In genomic region chr17:28646039-28646754, GRCh38 we compare ENCODE assay signal across 8 cellular contexts. TPM values are rescaled to one million over a fixed set of nuclear protein-coding genes. Genes with fewer than 3 reads are reported as not detected.
DNase-seq lines count a peak whose midpoint lies in the region; ATAC-seq and TF ChIP-seq lines count a peak whose summit lies in the region.

No MANE protein-coding gene starts in this region.

- peak overlapping the region; percentile 95 for H3K27ac ChIP-seq in lower lobe of right lung
- peak overlapping the region; percentile 83 to 84 for H3K27ac ChIP-seq in thoracic aorta

- peak overlapping the region; percentile 94 for H3K27ac Mint-ChIP-seq in activated CD4-positive, alpha-beta T cell treated with anti-CD3 and anti-CD28 coated beads, Interleukin-2, amount 10 ng/mL, durations not matched to agents 7 days and 5 days

- H3K4me3 ChIP-seq in adipocyte (ENCODE audit: low read length) (peak overlapping the region; percentile 95), lower lobe of right lung (peak overlapping the region; percentile 88), thoracic aorta (peak overlapping the region; percentile 96)

- H3K36me3 ChIP-seq in adipocyte (ENCODE audit: control insufficient read depth, insufficient read depth, low read length, severe bottlenecking) (peaks cover 41% of the 10 kb centered on the region), lower lobe of right lung (peaks cover 54% of the 10 kb centered on the region), thoracic aorta (peaks cover 25% of the 10 kb centered on the region)

- H3K9ac ChIP-seq in adipocyte (ENCODE audit: low read length) = peak overlapping the region; percentile 91

- DNase-seq in activated CD4-positive, alpha-beta T cell treated with anti-CD3 and anti-CD28 coated beads, Interleukin-2, amount 10 ng/mL, durations not matched to agents 7 days and 5 days = no peak
- no peak for DNase-seq in activated CD4-positive, alpha-beta T cell treated with anti-CD3 and anti-CD28 coated beads for 4 hours
- no peak for DNase-seq in adipocyte (ENCODE audit: low read depth)
- no peak for DNase-seq in lower lobe of right lung
- no peak for DNase-seq in thoracic aorta (ENCODE audit: low spot score)
- no peak for DNase-seq in stimulated activated CD4-positive, alpha-beta T cell treated with anti-CD3 and anti-CD28 coated beads, Interleukin-12 subunit alpha, Interleukin-12 subunit beta, amount 100 ng/mL, for 4 hours

- peaks cover 43% of the 10 kb centered on the region for H3K36me3 Mint-ChIP-seq in activated CD4-positive, alpha-beta T cell treated with anti-CD3 and anti-CD28 coated beads, Interleukin-2, amount 10 ng/mL, durations not matched to agents 7 days and 5 days (ENCODE audit: low read depth)

- POLR2A ChIA-PET in activated CD4-positive, alpha-beta T cell treated with anti-CD3 and anti-CD28 coated beads, Interleukin-2, amount 10 ng/mL, durations not matched to agents 7 days and 5 days (lab: Charles Lee) = no interaction called here

- H3K9me3 Mint-ChIP-seq in activated CD4-positive, alpha-beta T cell treated with anti-CD3 and anti-CD28 coated beads, Interleukin-2, amount 10 ng/mL, durations not matched to agents 7 days and 5 days = no peaks in the 10 kb centered on the region

- no peaks in the 10 kb centered on the region for H3K27me3 Mint-ChIP-seq in activated CD4-positive, alpha-beta T cell treated with anti-CD3 and anti-CD28 coated beads, Interleukin-2, amount 10 ng/mL, durations not matched to agents 7 days and 5 days

- TF ChIP-seq CTCF in lower lobe of right lung (IDR thresholded peaks at IDR 0.05) = no peak
- no peak for TF ChIP-seq CTCF in thoracic aorta (IDR thresholded peaks at IDR 0.05)

- ATAC-seq in lower lobe of right lung (no peak), thoracic aorta (ENCODE audit: insufficient number of reproducible peaks, low FRiP score, low read depth) (no peak), GM18511 (IDR thresholded peaks at IDR 0.05; ENCODE audit: unreplicated experiment) (no peak), HG02759 (IDR thresholded peaks at IDR 0.05; ENCODE audit: unreplicated experiment) (no peak)

- H3K4me1 Mint-ChIP-seq in activated CD4-positive, alpha-beta T cell treated with anti-CD3 and anti-CD28 coated beads, Interleukin-2, amount 10 ng/mL, durations not matched to agents 7 days and 5 days = peaks cover 37% of the 10 kb centered on the region

- no peaks in the 10 kb centered on the region for H3K27me3 ChIP-seq in adipocyte (replicated peaks; ENCODE audit: control insufficient read depth, insufficient read depth, low read length)
- H3K27me3 ChIP-seq in lower lobe of right lung (ENCODE audit: low read depth) = no peaks in the 10 kb centered on the region
- no peaks in the 10 kb centered on the region for H3K27me3 ChIP-seq in thoracic aorta (replicated peaks; ENCODE audit: insufficient read depth)

- CTCF ChIA-PET in activated CD4-positive, alpha-beta T cell treated with anti-CD3 and anti-CD28 coated beads, Interleukin-2, amount 10 ng/mL, durations not matched to agents 7 days and 5 days (lab: Charles Lee) = interaction anchor here (0.8 to 4.3 kb wide), 9 partner anchors 10 to 471 kb away, joined by 3 to 21 read pairs (median 4); partner anchors contain the start of genes SDF2, SUPT6H and TLCD1

- intact Hi-C loops in lower lobe of right lung (cut with DNase I) = no loop called here

- H3K9me3 ChIP-seq in adipocyte (ENCODE audit: control insufficient read depth, low read length) = no peaks in the 10 kb centered on the region
- no peaks in the 10 kb centered on the region for H3K9me3 ChIP-seq in lower lobe of right lung
- H3K9me3 ChIP-seq in thoracic aorta = no peaks in the 10 kb centered on the region

- H3K4me1 ChIP-seq in adipocyte (ENCODE audit: control insufficient read depth, insufficient read depth, low read length) = peaks cover 22% of the 10 kb centered on the region
- peaks cover 41% of the 10 kb centered on the region for H3K4me1 ChIP-seq in lower lobe of right lung
- H3K4me1 ChIP-seq in thoracic aorta (ENCODE audit: control insufficient read depth in 1 of 2, low read depth in 2 of 2) = peaks cover 13 to 40% of the 10 kb centered on the region in 2 donors

- peak overlapping the region; percentile 90 for H3K4me3 Mint-ChIP-seq in activated CD4-positive, alpha-beta T cell treated with anti-CD3 and anti-CD28 coated beads, Interleukin-2, amount 10 ng/mL, durations not matched to agents 7 days and 5 days

RNA-seq across cellular contexts. Expression of gene BLTP2, which starts 1.2 kb away (rescaled TPM):
- 100 to 1,000 TPM; 144 to 145 TPM for total RNA-seq in activated CD4-positive, alpha-beta T cell treated with anti-CD3 and anti-CD28 coated beads, Interleukin-2, amount 10 ng/mL, durations not matched to agents 7 days and 5 days
- 138 TPM for total RNA-seq in lower lobe of right lung
- total RNA-seq in thoracic aorta = 100 to 1,000 TPM; 125 to 139 TPM

RNA-seq across cellular contexts. Expression of gene SDF2, which starts 15.5 kb away (rescaled TPM):
- total RNA-seq in activated CD4-positive, alpha-beta T cell treated with anti-CD3 and anti-CD28 coated beads, Interleukin-2, amount 10 ng/mL, durations not matched to agents 7 days and 5 days = 10 to 100 TPM; 43.9 to 53.2 TPM
- total RNA-seq in lower lobe of right lung = 48.8 TPM
- total RNA-seq in thoracic aorta = 10 to 100 TPM; 52.3 to 53.1 TPM

RNA-seq across cellular contexts. Expression of gene SUPT6H, which starts 15.8 kb away (rescaled TPM):
- 10 to 100 TPM; 78.4 to 78.7 TPM for total RNA-seq in activated CD4-positive, alpha-beta T cell treated with anti-CD3 and anti-CD28 coated beads, Interleukin-2, amount 10 ng/mL, durations not matched to agents 7 days and 5 days
- total RNA-seq in lower lobe of right lung = 60.3 TPM
- 100 to 1,000 TPM in 1 of 2 donors, 10 to 100 TPM in 1; 45.6 to 133 TPM for total RNA-seq in thoracic aorta

RNA-seq across cellular contexts. Expression of gene RSKR, which starts 32.2 kb away (rescaled TPM):
- total RNA-seq in activated CD4-positive, alpha-beta T cell treated with anti-CD3 and anti-CD28 coated beads, Interleukin-2, amount 10 ng/mL, durations not matched to agents 7 days and 5 days = 10 to 100 TPM; 18.4 to 20.6 TPM
- 14.1 TPM for total RNA-seq in lower lobe of right lung
- 10 to 100 TPM in 1 of 2 donors, 1 to 10 TPM in 1; 8.0 to 11.8 TPM for total RNA-seq in thoracic aorta

RNA-seq across cellular contexts. Expression of gene SPAG5, which starts 47.4 kb away (rescaled TPM):
- 100 to 1,000 TPM; 139 to 147 TPM for total RNA-seq in activated CD4-positive, alpha-beta T cell treated with anti-CD3 and anti-CD28 coated beads, Interleukin-2, amount 10 ng/mL, durations not matched to agents 7 days and 5 days
- 4.9 TPM for total RNA-seq in lower lobe of right lung
- 1 to 10 TPM; 1.6 to 5.9 TPM for total RNA-seq in thoracic aorta
